ENCODE assay signal across 16 cellular contexts in genomic region chr15:87711011-87711410, GRCh38.
"Had no signal": no experiment of that assay in that cellular context is flagged by ENCODE, and none has a peak within 500 bp of the region (broad histone marks: within the 10 kb centered on the region; RNA-seq: fewer than 3 reads in every experiment).

No MANE protein-coding gene starts in this region.

- H3K9me3 Mint-ChIP-seq: brain; dendritic cell treated with granulocyte-macrophage colony-stimulating factor and Interleukin-4, amounts not matched to agents 40 ng/mL and 50 ng/mL, for 4 days; neural crest cell; stimulated activated effector memory CD8-positive, alpha-beta T cell treated with anti-CD3 and anti-CD28 coated beads, Interleukin-12 subunit alpha, Interleukin-12 subunit beta, amount 100 ng/mL, for 72 hours; T-cell had no signal

- H3K27me3 Mint-ChIP-seq: activated CD8-positive, alpha-beta T cell treated with anti-CD3 and anti-CD28 coated beads for 36 hours had no signal

- ATAC-seq: activated CD8-positive, alpha-beta T cell treated with anti-CD3 and anti-CD28 coated beads for 36 hours; foreskin keratinocyte; stimulated activated effector memory CD8-positive, alpha-beta T cell treated with anti-CD3 and anti-CD28 coated beads, Interleukin-12 subunit alpha, Interleukin-12 subunit beta, amount 100 ng/mL, for 72 hours; T-cell had no signal

- H3K36me3 Mint-ChIP-seq: brain; stimulated activated effector memory CD8-positive, alpha-beta T cell treated with anti-CD3 and anti-CD28 coated beads, Interleukin-12 subunit alpha, Interleukin-12 subunit beta, amount 100 ng/mL, for 72 hours; T-cell had no signal

- H3K4me3 Mint-ChIP-seq: activated CD8-positive, alpha-beta T cell treated with anti-CD3 and anti-CD28 coated beads for 36 hours; brain; dendritic cell treated with granulocyte-macrophage colony-stimulating factor and Interleukin-4, amounts not matched to agents 40 ng/mL and 50 ng/mL, for 4 days; neural crest cell; stimulated activated effector memory CD8-positive, alpha-beta T cell treated with anti-CD3 and anti-CD28 coated beads, Interleukin-12 subunit alpha, Interleukin-12 subunit beta, amount 100 ng/mL, for 72 hours; T-cell had no signal

- DNase-seq: activated CD4-positive, alpha-beta T cell treated with anti-CD3 and anti-CD28 coated beads for 4 hours; activated CD8-positive, alpha-beta memory T cell treated with anti-CD3 and anti-CD28 coated beads, Interleukin-2, amount 50 U/mL, for 4 hours; activated CD8-positive, alpha-beta T cell treated with anti-CD3 and anti-CD28 coated beads for 36 hours; erythroblast; foreskin keratinocyte; head of caudate nucleus; left ventricle myocardium superior; T-cell; T1000; thyroid gland had no signal

- H3K27me3 ChIP-seq: right atrium auricular region, thyroid gland had no signal

- H3K27ac ChIP-seq: foreskin keratinocyte, parathyroid adenoma, right atrium auricular region, thyroid gland had no signal

- H3K4me3 ChIP-seq: right atrium auricular region, thyroid gland had no signal

- H3K4me1 Mint-ChIP-seq: neural crest cell; stimulated activated effector memory CD8-positive, alpha-beta T cell treated with anti-CD3 and anti-CD28 coated beads, Interleukin-12 subunit alpha, Interleukin-12 subunit beta, amount 100 ng/mL, for 72 hours; T-cell had no signal

- H3K36me3 ChIP-seq: right atrium auricular region, thyroid gland had no signal

- H3K27ac Mint-ChIP-seq: activated CD8-positive, alpha-beta T cell treated with anti-CD3 and anti-CD28 coated beads for 36 hours; brain; dendritic cell treated with granulocyte-macrophage colony-stimulating factor and Interleukin-4, amounts not matched to agents 40 ng/mL and 50 ng/mL, for 4 days; stimulated activated effector memory CD8-positive, alpha-beta T cell treated with anti-CD3 and anti-CD28 coated beads, Interleukin-12 subunit alpha, Interleukin-12 subunit beta, amount 100 ng/mL, for 72 hours; T-cell had no signal

- H3K4me1 ChIP-seq: foreskin keratinocyte, parathyroid adenoma, right atrium auricular region, thyroid gland had no signal

- H2AFZ ChIP-seq: parathyroid adenoma had no signal

- H3K9me3 ChIP-seq: right atrium auricular region, thyroid gland had no signal

- H3K79me2 ChIP-seq: parathyroid adenoma had no signal

- H3K9ac ChIP-seq: parathyroid adenoma had no signal
